10 cellular contexts compared by ENCODE assay signal in genomic region chr14:38078393-38078792, GRCh38.
DNase-seq lines count a peak whose midpoint lies in the region; ATAC-seq, FAIRE-seq and TF ChIP-seq lines count a peak whose summit lies in the region.
"Had no signal": no experiment of that assay in that cellular context is flagged by ENCODE, and none has a peak within 500 bp of the region (broad histone marks: within the 10 kb centered on the region; RNA-seq: fewer than 3 reads in every experiment).

No MANE protein-coding gene starts in this region.

- peak overlapping the region; percentile 35 for H3K4me3 Mint-ChIP-seq in T-helper 2 cell treated with Interferon-gamma antibody and Interleukin-4, amounts not matched to agents 5 μg/mL and 100 μg/mL, for 36 hours
- peak overlapping the region; percentile 44 to 87 (median 81) for H3K4me3 Mint-ChIP-seq in immature natural killer cell

- DNase-seq in DMS153 (lab: John Stamatoyannopoulos, UW) (peak; percentile 79), immature natural killer cell (peak; percentile 81 to 84 (median 82)), GM20000 (ENCODE audit: low spot score) (no peak), frontal cortex (ENCODE audit: low spot score in 2 of 2) (no peak), COLO829 (ENCODE audit: low spot score) (no peak)
- DNase-seq in T-helper 2 cell treated with Interferon-gamma antibody and Interleukin-4, amounts not matched to agents 5 μg/mL and 100 μg/mL, for 36 hours (ENCODE audit: low spot score), result no peak
- DNase-seq: T1000 had no signal

- FAIRE-seq in frontal cortex (lab: Jason Lieb, UNC), result no peak
- FAIRE-seq: H1 had no signal

- peaks cover 6% of the 10 kb centered on the region for H3K9me3 Mint-ChIP-seq in T-helper 2 cell treated with Interferon-gamma antibody and Interleukin-4, amounts not matched to agents 5 μg/mL and 100 μg/mL, for 36 hours
- peaks cover 0 to 4% (median 0%) of the 10 kb centered on the region in 6 donors for H3K9me3 Mint-ChIP-seq in immature natural killer cell

- H3K36me3 Mint-ChIP-seq in T-helper 2 cell treated with Interferon-gamma antibody and Interleukin-4, amounts not matched to agents 5 μg/mL and 100 μg/mL, for 36 hours (ENCODE audit: low read depth), result no peaks in the 10 kb centered on the region
- no peaks in the 10 kb centered on the region for H3K36me3 Mint-ChIP-seq in immature natural killer cell

- H3K4me1 Mint-ChIP-seq in T-helper 2 cell treated with Interferon-gamma antibody and Interleukin-4, amounts not matched to agents 5 μg/mL and 100 μg/mL, for 36 hours (ENCODE audit: low read depth), result peaks cover 34% of the 10 kb centered on the region
- peaks cover 63 to 64% of the 10 kb centered on the region in 2 donors for H3K4me1 Mint-ChIP-seq in immature natural killer cell

- ATAC-seq in HG02678 (IDR thresholded peaks at IDR 0.05; ENCODE audit: unreplicated experiment) (peak; percentile 35), HG03571 (IDR thresholded peaks at IDR 0.05; ENCODE audit: unreplicated experiment) (no peak)

- TF ChIP-seq CTCF in GM20000 (IDR thresholded peaks at IDR 0.05; ENCODE audit: extremely low read depth, missing control alignments), result no peak

- peak overlapping the region; percentile 51 for H3K27ac Mint-ChIP-seq in T-helper 2 cell treated with Interferon-gamma antibody and Interleukin-4, amounts not matched to agents 5 μg/mL and 100 μg/mL, for 36 hours
- peak overlapping the region; percentile 88 to 97 (median 91) for H3K27ac Mint-ChIP-seq in immature natural killer cell

- no peaks in the 10 kb centered on the region for H3K27me3 Mint-ChIP-seq in T-helper 2 cell treated with Interferon-gamma antibody and Interleukin-4, amounts not matched to agents 5 μg/mL and 100 μg/mL, for 36 hours (ENCODE audit: low read depth)
- peaks cover 15 to 26% (median 16%) of the 10 kb centered on the region in 3 donors for H3K27me3 Mint-ChIP-seq in immature natural killer cell (ENCODE audit: low read depth in 3 of 3)

Comparison
In these comparisons a context has a peak if more than half of its experiments do, and no peak if none do; other contexts are left out.
1. DNase-seq: peak in DMS153 (single experiment) and immature natural killer cell (3 of 3); none in T-helper 2 cell treated with Interferon-gamma antibody and Interleukin-4, amounts not matched to agents 5 μg/mL and 100 μg/mL, for 36 hours (single experiment), GM20000 (single experiment), frontal cortex (0 of 2) and COLO829 (single experiment).